ENCODE assay signal across 8 cellular contexts in genomic region chr10:114403545-114404161, GRCh38. TPM values are rescaled to one million over a fixed set of nuclear protein-coding genes. Genes with fewer than 3 reads are reported as not detected.
DNase-seq lines count a peak whose midpoint lies in the region; FAIRE-seq and TF ChIP-seq lines count a peak whose summit lies in the region.

No MANE protein-coding gene starts in this region.

- no peak overlapping the region for H2AK5ac ChIP-seq in H1 (ENCODE audit: low read depth, low read length)

- H2BK15ac ChIP-seq in H1 (ENCODE audit: low read length): no peak overlapping the region

- H4K8ac ChIP-seq in H1 (ENCODE audit: extremely low read depth, insufficient read depth, low read length): peak overlapping the region; percentile 32; the same call in 1 of the 2 replicates

- no peaks in the 10 kb centered on the region for H3K79me1 ChIP-seq in H1 (ENCODE audit: low read depth, low read length)

- peak overlapping the region; percentile 16; the same call in 1 of the 2 replicates for H2AFZ ChIP-seq in H1 (ENCODE audit: low read length)

- TF ChIP-seq CTCF in 22Rv1 (IDR thresholded peaks at IDR 0.05) (peak; percentile 42), H1 (IDR thresholded peaks at IDR 0.05; ENCODE audit: control extremely low read depth in 1 of 3, insufficient read depth in 1 of 3, low read depth in 1 of 3, low read length in 3 of 3) (peak; percentile 34 to 47 (median 37))

- H3K4me1 ChIP-seq in H1 (replicated peaks in 1 of 4; ENCODE audit: control insufficient read depth in 3 of 4, insufficient read depth in 4 of 4, low read length in 3 of 4) (peaks cover 0 to 10% (median 2%) of the 10 kb centered on the region in 4 experiments; a peak in 4 of 7 replicates), muscle layer of colon (ENCODE audit: insufficient read depth, low read length) (peaks cover 48% of the 10 kb centered on the region)

- peak overlapping the region; percentile 59 to 75 (median 64) for H3K4me3 ChIP-seq in H1 (ENCODE audit: extremely low read depth in 1 of 4, insufficient read depth in 2 of 4, low read depth in 3 of 4, low read length in 4 of 4)
- H3K4me3 ChIP-seq in muscle layer of colon (ENCODE audit: low read depth in 1 of 2, low read length in 2 of 2): peak overlapping the region; percentile 59 to 64

- H3K56ac ChIP-seq in H1 (replicated peaks; ENCODE audit: insufficient read length, low read depth, low read length): no peak overlapping the region

- H3K79me2 ChIP-seq in H1 (ENCODE audit: control insufficient read depth in 1 of 2, insufficient read depth in 2 of 2, low read length in 2 of 2): no peaks in the 10 kb centered on the region

- TF ChIP-seq POLR2A in H1 (IDR thresholded peaks at IDR 0.05; ENCODE audit: control extremely low read depth in 1 of 2, low read depth in 2 of 2, low read length in 2 of 2): no peak

- no peak overlapping the region for H4K91ac ChIP-seq in H1 (replicated peaks; ENCODE audit: insufficient read length, low read length)

- TF ChIP-seq EP300 in H1 (IDR thresholded peaks at IDR 0.05; ENCODE audit: borderline replicate concordance in 1 of 2, low read depth in 2 of 2, low read length in 2 of 2): no peak

- H3K4ac ChIP-seq in H1 (replicated peaks; ENCODE audit: insufficient read length, low read depth, low read length): no peak overlapping the region

- H2BK120ac ChIP-seq in H1 (replicated peaks; ENCODE audit: low read depth, low read length): no peak overlapping the region

- H3K9ac ChIP-seq in H1 (replicated peaks in 1 of 4; ENCODE audit: extremely low read depth in 1 of 4, low read depth in 3 of 4, low read length in 3 of 4) (no peak overlapping the region), muscle layer of colon (ENCODE audit: low read length) (peak overlapping the region; percentile 34)

- H2BK12ac ChIP-seq in H1 (ENCODE audit: low read depth, low read length): no peak overlapping the region

- peaks cover 16% of the 10 kb centered on the region; the same call in 1 of the 2 replicates for H3K23me2 ChIP-seq in H1 (ENCODE audit: low read depth, low read length)

- FAIRE-seq in H1 (lab: Jason Lieb, UNC): no peak

- H3K4me2 ChIP-seq in H1 (ENCODE audit: insufficient read depth in 1 of 2, low read depth in 2 of 2, low read length in 2 of 2): peak overlapping the region; percentile 91 to 94

- no peak overlapping the region for H3K23ac ChIP-seq in H1 (ENCODE audit: insufficient read length)

- H3K9me3 ChIP-seq in H1 (ENCODE audit: insufficient read depth in 2 of 2, low read depth in 1 of 2, low read length in 1 of 2): no peaks in the 10 kb centered on the region
- H3K9me3 ChIP-seq in muscle layer of colon (ENCODE audit: low read length): no peaks in the 10 kb centered on the region

- CTCF ChIA-PET in H1 (lab: Charles Lee; ENCODE audit: partially characterized antibody): interaction anchor here (0.6 to 8.6 kb wide), 25 partner anchors 9 to 146 kb away, joined by 3 to 80 read pairs (median 5); no protein-coding TSS in a partner anchor

- peaks cover 9 to 30% (median 25%) of the 10 kb centered on the region in 4 experiments for H3K27me3 ChIP-seq in H1 (replicated peaks in 1 of 4; ENCODE audit: control insufficient read depth in 3 of 4, extremely low read depth in 1 of 4, insufficient read depth in 3 of 4, low read length in 3 of 4)
- H3K27me3 ChIP-seq in muscle layer of colon (ENCODE audit: control insufficient read depth in 1 of 2, insufficient read depth in 2 of 2, low read length in 2 of 2): peaks cover 0 to 9% of the 10 kb centered on the region in 2 donors

- TF ChIP-seq RAD21 in H1 (IDR thresholded peaks at IDR 0.05 in 1 of 2, conservative IDR thresholded peaks at IDR 0.05 in 1 of 2; ENCODE audit: low read depth in 2 of 2, low read length in 2 of 2): peak; percentile 27 to 44; a peak in 2 of 4 replicates

- no peak overlapping the region for H2BK5ac ChIP-seq in H1 (ENCODE audit: low read depth, low read length)

- POLR2A ChIA-PET in H1 (lab: Charles Lee; ENCODE audit: partially characterized antibody): interaction anchor here (1.5 to 1.7 kb wide), 2 partner anchors 25 to 100 kb away, joined by 3 to 4 read pairs; no protein-coding TSS in a partner anchor

- H3K36me3 ChIP-seq in H1 (ENCODE audit: control insufficient read depth in 2 of 4, insufficient read depth in 4 of 4, low read length in 3 of 4): no peaks in the 10 kb centered on the region
- no peaks in the 10 kb centered on the region for H3K36me3 ChIP-seq in muscle layer of colon (ENCODE audit: insufficient read depth, low read length)

- no peak overlapping the region for H2BK20ac ChIP-seq in H1 (ENCODE audit: low read length)

- H3K18ac ChIP-seq in H1 (ENCODE audit: extremely low read depth, low read length): no peak overlapping the region; the same call in 1 of the 2 replicates

- WGBS in H1 (ENCODE audit: extremely low coverage in 1 of 2, insufficient coverage in 1 of 2, insufficient read length in 1 of 2, insufficient replicate concordance in 2 of 2, low coverage in 1 of 2, low lambda C conversion rate in 2 of 2, missing lambda C conversion rate in 1 of 2), 2 experiments: 1% methylated on average over 32 of the region's 44 CpGs; no CpG with 5 or more reads in 1 of the 2 experiments

- no peak overlapping the region for H3K14ac ChIP-seq in H1 (ENCODE audit: insufficient read length)

- H4K5ac ChIP-seq in H1 (ENCODE audit: insufficient read length, low read depth, low read length): no peak overlapping the region

- no peaks in the 10 kb centered on the region for H4K20me1 ChIP-seq in H1 (replicated peaks in 1 of 2; ENCODE audit: control insufficient read depth in 1 of 2, insufficient read depth in 2 of 2, low read length in 2 of 2)

- DNase-seq in HT-29 (ENCODE audit: low spot score): peak; percentile 29
- DNase-seq in H1 (ENCODE audit: low read depth in 1 of 2, low spot score in 2 of 2): peak in 1 of 2 experiments; percentile 80
- no peak for DNase-seq in DMS79 treated with DMSO at 0.1 percent for 48 hours (lab: John Stamatoyannopoulos, UW)
- DNase-seq in SW 1271 (lab: John Stamatoyannopoulos, UW): no peak
- no peak for DNase-seq in SKM-1 (lab: John Stamatoyannopoulos, UW; ENCODE audit: unreplicated experiment)
- no peak for DNase-seq in SIG-M5 (lab: John Stamatoyannopoulos, UW)

- no peak overlapping the region for H3K27ac ChIP-seq in 22Rv1
- H3K27ac ChIP-seq in H1 (ENCODE audit: low read depth, low read length): no peak overlapping the region
- H3K27ac ChIP-seq in muscle layer of colon (ENCODE audit: low read depth, low read length): peak overlapping the region; percentile 56

TF ChIP-seq in H1, 55 proteins besides CTCF, POLR2A, EP300 and RAD21:
- TF ChIP-seq ASH2L (IDR thresholded peaks at IDR 0.05; ENCODE audit: low read length): peak; percentile 69
- no peak for TF ChIP-seq CBX5 (IDR thresholded peaks at IDR 0.05; ENCODE audit: low read depth, low read length)
- no peak for TF ChIP-seq KDM5A (IDR thresholded peaks at IDR 0.05; ENCODE audit: low read length)
- peak; percentile 47; the same call in 1 of the 2 replicates for TF ChIP-seq E2F6 (IDR thresholded peaks at IDR 0.05)
- TF ChIP-seq TBP (IDR thresholded peaks at IDR 0.05; ENCODE audit: low read depth, low read length): peak; percentile 52; the same call in 1 of the 2 replicates
- TF ChIP-seq, protein P1, sequence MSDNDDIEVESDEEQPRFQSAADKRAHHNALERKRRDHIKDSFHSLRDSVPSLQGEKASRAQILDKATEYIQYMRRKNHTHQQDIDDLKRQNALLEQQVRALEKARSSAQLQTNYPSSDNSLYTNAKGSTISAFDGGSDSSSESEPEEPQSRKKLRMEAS (IDR thresholded peaks at IDR 0.05): 0 out of 2 replicates have a peak, but pooled peaks have one; percentile 26
- 0 out of 4 replicates have a peak, but pooled peaks of 1 of the 2 experiments have one; percentile 34 for TF ChIP-seq HDAC2 (IDR thresholded peaks at IDR 0.05; ENCODE audit: borderline replicate concordance in 1 of 2, low read depth in 2 of 2, low read length in 2 of 2)
- TF ChIP-seq RNF2 (IDR thresholded peaks at IDR 0.05; ENCODE audit: borderline replicate concordance, low read depth, low read length, missing control alignments, poor library complexity, severe bottlenecking): peak; percentile 22

RNA-seq across cellular contexts. Expression of gene AFAP1L2, which starts 0.6 kb away (rescaled TPM):
- total RNA-seq in HT-29 (2014; rRNA removed; shearing (Covaris generic)): 13.9 and 18.1 TPM in 2 replicates
- total RNA-seq in H1 (2021; fragmentation: NEBNext Ultra II Directional; extraction: Animal tissue kit (Norgen Biotek cat#: 25700)): 6.2 and 6.4 TPM in 2 replicates
- polyA plus RNA-seq in H1 (2011; rRNA removed): 3.9 and 5.4 TPM in 2 replicates
- polyA plus RNA-seq in H1 (2011; cell fraction: cytosol; rRNA removed): 6.3 TPM
- 13.6 TPM for polyA plus RNA-seq in H1 (2011; cell fraction: nucleus; rRNA removed)
- 4.2 to 5.1 TPM (median 4.7 TPM) in 4 replicates for polyA plus RNA-seq in H1 (2012, experiment 1 of 2)
- 1.5 TPM for polyA plus RNA-seq in H1 (2012, experiment 2 of 2)
- polyA plus RNA-seq in H1 (2013, experiment 1 of 2): 3.2 TPM
- 3.1 TPM for polyA plus RNA-seq in H1 (2013, experiment 2 of 2)
- 9.1 and 12.1 TPM in 2 replicates for polyA minus RNA-seq in H1 (2011; rRNA and poly(A)+ RNA removed)
- polyA minus RNA-seq in H1 (2011; cell fraction: cytosol; rRNA and poly(A)+ RNA removed): 6.8 TPM
- polyA minus RNA-seq in H1 (2011; cell fraction: nucleus; rRNA and poly(A)+ RNA removed): 10.0 TPM
